ENCODE assay signal across 8 cellular contexts in the genomic region with DNA sequence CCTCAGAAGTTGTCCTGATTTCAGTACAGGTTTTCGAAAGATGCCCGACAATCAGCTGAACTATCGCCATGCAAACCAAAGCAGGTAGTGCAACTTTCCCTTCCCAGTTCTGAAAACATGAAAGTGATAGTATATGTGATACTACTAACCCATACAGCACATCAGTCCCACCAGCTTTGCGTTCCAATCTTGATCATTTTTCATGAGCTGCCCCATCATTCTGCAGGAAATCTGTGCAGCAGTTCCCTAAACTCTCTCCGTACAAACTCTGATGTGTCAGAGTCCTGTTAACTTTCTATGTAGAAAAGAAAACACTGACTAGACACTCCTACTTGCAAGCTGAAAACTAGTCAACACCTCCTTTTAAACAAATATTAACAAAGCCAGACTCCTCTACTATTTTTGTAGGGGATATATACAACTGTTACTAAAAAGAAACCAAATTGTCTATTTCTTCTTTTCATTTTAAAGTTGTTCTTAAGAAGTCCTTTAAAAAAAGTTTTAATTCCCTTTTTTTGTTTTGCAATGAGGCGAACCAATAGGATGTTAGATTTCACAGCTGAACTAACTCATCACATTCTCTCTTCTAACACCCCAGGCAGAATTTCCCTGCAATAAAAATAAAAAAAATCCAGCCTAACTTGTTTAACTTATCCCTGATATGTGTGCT.
A peak's percentile ranks its signal among the peaks of the same experiment; 100 is the strongest.
DNase-seq lines count a peak whose midpoint lies in the region; ATAC-seq and TF ChIP-seq lines count a peak whose summit lies in the region.

No MANE protein-coding gene starts in this region.

- no peak for DNase-seq in skeletal muscle cell (ENCODE audit: low read depth)
- DNase-seq in RWPE1 (ENCODE audit: low spot score): no peak
- no peak for DNase-seq in NCI-H1417 (lab: John Stamatoyannopoulos, UW)
- DNase-seq in NCI-H2227 treated with DMSO at 0.1 percent for 48 hours (lab: John Stamatoyannopoulos, UW): no peak
- DNase-seq in C1 segment of cervical spinal cord (lab: John Stamatoyannopoulos, UW): no peak

- POLR2A ChIA-PET in RWPE1 (lab: Yijun Ruan, JAX; ENCODE audit: low non-redundant PET): no interaction called here

- H3K4me3 ChIP-seq in skeletal muscle cell (ENCODE audit: low read depth, low read length): peak overlapping the region; percentile 6

- ATAC-seq in GM19043 (IDR thresholded peaks at IDR 0.05; ENCODE audit: low read depth, unreplicated experiment): peak; percentile 68
- ATAC-seq in HG03159 (IDR thresholded peaks at IDR 0.05; ENCODE audit: unreplicated experiment): peak; percentile 68
- ATAC-seq in esophagus mucosa: peak; percentile 22

- CTCF ChIA-PET in RWPE1 (lab: Yijun Ruan, JAX): interaction anchor here (0.6 kb wide), 1 partner anchor 19 kb away, joined by 3 read pairs; no protein-coding TSS in a partner anchor

- no peak for TF ChIP-seq CTCF in RWPE1 (conservative IDR thresholded peaks at IDR 0.05; ENCODE audit: low read depth)

- no peak overlapping the region for H3K27ac ChIP-seq in RWPE1
